Comparison of ENCODE assay signal across 1 cellular context in genomic region chr13:110816500-110816899, GRCh38.
TF ChIP-seq lines count a peak whose summit lies in the region.

No MANE protein-coding gene starts in this region.

TF ChIP-seq in IMR-90, 13 proteins besides CTCF, POLR2A, EP300 and RAD21 (continued from another document):
- TF ChIP-seq BHLHE40 (IDR thresholded peaks at IDR 0.05; ENCODE audit: low read depth, low read length), result no peak
